1 cellular context compared by ENCODE assay signal in the genomic region with DNA sequence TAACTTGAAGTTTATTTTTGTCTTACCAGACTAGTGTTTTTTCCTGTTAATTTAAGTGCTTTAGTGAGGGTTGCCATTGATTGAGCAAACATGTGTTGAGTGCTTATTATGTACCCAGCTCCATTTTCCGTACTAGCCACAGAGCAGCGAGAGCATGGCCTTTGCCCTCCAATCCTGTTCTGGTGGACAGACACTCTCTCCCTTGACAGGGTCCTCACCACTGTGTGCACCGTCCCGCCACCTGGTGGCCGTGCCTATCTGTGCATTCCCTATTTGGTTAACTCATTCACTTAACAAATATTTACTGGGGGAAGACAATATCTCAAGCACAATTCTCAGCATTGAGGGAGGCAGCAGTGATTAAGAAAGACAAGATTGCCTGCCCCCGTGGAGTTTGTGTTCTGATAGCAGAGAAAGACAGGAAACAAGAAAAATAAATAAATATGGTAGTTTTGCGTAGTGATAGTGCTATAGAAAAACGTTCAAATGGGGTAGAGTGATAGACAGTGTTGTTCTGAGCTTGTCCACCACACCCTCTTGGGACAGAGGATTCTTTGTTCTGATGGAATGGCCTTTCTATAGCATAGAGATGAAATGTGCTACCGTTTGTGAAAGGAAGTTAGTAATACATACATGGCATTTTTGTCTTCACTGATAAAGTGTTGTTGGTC.
TF ChIP-seq lines count a peak whose summit lies in the region.

No MANE protein-coding gene starts in this region.

TF ChIP-seq in HepG2, 621 proteins besides CTCF, POLR2A, EP300 and RAD21 (continued from another document and continues in another):
- TF ChIP-seq FOXA3 (CRISPR knock-in tag; IDR thresholded peaks at IDR 0.05) (peak; percentile 47), ZFP62 (CRISPR knock-in tag; IDR thresholded peaks at IDR 0.05) (no peak), ZNF569 (CRISPR knock-in tag; IDR thresholded peaks at IDR 0.05; ENCODE audit: borderline replicate concordance) (no peak), RBM39 (IDR thresholded peaks at IDR 0.05; ENCODE audit: low read depth, low read length, poor library complexity, severe bottlenecking) (no peak), IKZF4 (CRISPR knock-in tag; IDR thresholded peaks at IDR 0.05; ENCODE audit: borderline replicate concordance, low read depth, not compliant biosample characterization) (no peak), ZBTB7B (CRISPR knock-in tag; IDR thresholded peaks at IDR 0.05) (0 out of 2 replicates have a peak, but pooled peaks have one; percentile 49), ZNF160 (CRISPR knock-in tag; IDR thresholded peaks at IDR 0.05) (no peak), NCOA1 (CRISPR knock-in tag; IDR thresholded peaks at IDR 0.05) (no peak), NCOR1 (IDR thresholded peaks at IDR 0.05; ENCODE audit: borderline replicate concordance, low read length) (no peak), MIER3 (CRISPR knock-in tag; IDR thresholded peaks at IDR 0.05; ENCODE audit: borderline replicate concordance) (0 out of 2 replicates have a peak, but pooled peaks have one; percentile 25), ZNF205 (CRISPR knock-in tag; IDR thresholded peaks at IDR 0.05) (no peak), SOX13 (IDR thresholded peaks at IDR 0.05) (no peak), SOX13 (CRISPR knock-in tag; conservative IDR thresholded peaks at IDR 0.05 in 1 of 2, IDR thresholded peaks at IDR 0.05 in 1 of 2) (peak in 1 of 2 experiments; percentile 26; a peak in 1 of 4 replicates), ZNF431 (CRISPR knock-in tag; IDR thresholded peaks at IDR 0.05; ENCODE audit: borderline replicate concordance, low read depth) (no peak), MAFF (IDR thresholded peaks at IDR 0.05; ENCODE audit: low read depth, low read length) (no peak), ZNF776 (CRISPR knock-in tag; IDR thresholded peaks at IDR 0.05) (no peak), ZNF567 (CRISPR knock-in tag; IDR thresholded peaks at IDR 0.05; ENCODE audit: borderline replicate concordance) (no peak), HOXA3 (CRISPR knock-in tag; IDR thresholded peaks at IDR 0.05) (0 out of 2 replicates have a peak, but pooled peaks have one; percentile 18), PHF8 (CRISPR knock-in tag; IDR thresholded peaks at IDR 0.05) (no peak), HDAC2 (CRISPR knock-in tag; IDR thresholded peaks at IDR 0.05) (peak; percentile 44; the same call in 1 of the 2 replicates), ZNF282 (IDR thresholded peaks at IDR 0.05; ENCODE audit: partially characterized antibody) (no peak), ISX (CRISPR knock-in tag; conservative IDR thresholded peaks at IDR 0.05) (no peak), MEIS2 (CRISPR knock-in tag; IDR thresholded peaks at IDR 0.05) (no peak), ZNF496 (CRISPR knock-in tag; IDR thresholded peaks at IDR 0.05; ENCODE audit: insufficient replicate concordance) (no peak), KDM6A (CRISPR knock-in tag; IDR thresholded peaks at IDR 0.05; ENCODE audit: low read depth) (no peak), HNRNPL (IDR thresholded peaks at IDR 0.05; ENCODE audit: low read depth, low read length) (no peak), MEIS1 (CRISPR knock-in tag; IDR thresholded peaks at IDR 0.05; ENCODE audit: borderline replicate concordance) (no peak), ZBTB7A (CRISPR knock-in tag; IDR thresholded peaks at IDR 0.05) (no peak), ZNF468 (CRISPR knock-in tag; IDR thresholded peaks at IDR 0.05) (no peak), ZMYM3 (CRISPR knock-in tag; IDR thresholded peaks at IDR 0.05) (0 out of 2 replicates have a peak, but pooled peaks have one; percentile 35), SP2 (CRISPR knock-in tag; IDR thresholded peaks at IDR 0.05) (no peak), ZNF674 (CRISPR knock-in tag; IDR thresholded peaks at IDR 0.05; ENCODE audit: low read depth) (no peak), STAG1 (CRISPR knock-in tag; IDR thresholded peaks at IDR 0.05) (peak; percentile 69), ZNF652 (CRISPR knock-in tag; IDR thresholded peaks at IDR 0.05; ENCODE audit: borderline replicate concordance, low read depth) (peak; percentile 74), BHLHE40 (IDR thresholded peaks at IDR 0.05; ENCODE audit: low read length) (no peak), ZC3H4 (CRISPR knock-in tag; IDR thresholded peaks at IDR 0.05; ENCODE audit: borderline replicate concordance) (no peak), CAMTA2 (CRISPR knock-in tag; IDR thresholded peaks at IDR 0.05; ENCODE audit: borderline replicate concordance) (no peak), ZBTB20 (CRISPR knock-in tag; IDR thresholded peaks at IDR 0.05; ENCODE audit: borderline replicate concordance, low read depth) (no peak), SALL1 (CRISPR knock-in tag; IDR thresholded peaks at IDR 0.05) (peak; percentile 50; the same call in 1 of the 2 replicates)
- TF ChIP-seq, protein P1, sequence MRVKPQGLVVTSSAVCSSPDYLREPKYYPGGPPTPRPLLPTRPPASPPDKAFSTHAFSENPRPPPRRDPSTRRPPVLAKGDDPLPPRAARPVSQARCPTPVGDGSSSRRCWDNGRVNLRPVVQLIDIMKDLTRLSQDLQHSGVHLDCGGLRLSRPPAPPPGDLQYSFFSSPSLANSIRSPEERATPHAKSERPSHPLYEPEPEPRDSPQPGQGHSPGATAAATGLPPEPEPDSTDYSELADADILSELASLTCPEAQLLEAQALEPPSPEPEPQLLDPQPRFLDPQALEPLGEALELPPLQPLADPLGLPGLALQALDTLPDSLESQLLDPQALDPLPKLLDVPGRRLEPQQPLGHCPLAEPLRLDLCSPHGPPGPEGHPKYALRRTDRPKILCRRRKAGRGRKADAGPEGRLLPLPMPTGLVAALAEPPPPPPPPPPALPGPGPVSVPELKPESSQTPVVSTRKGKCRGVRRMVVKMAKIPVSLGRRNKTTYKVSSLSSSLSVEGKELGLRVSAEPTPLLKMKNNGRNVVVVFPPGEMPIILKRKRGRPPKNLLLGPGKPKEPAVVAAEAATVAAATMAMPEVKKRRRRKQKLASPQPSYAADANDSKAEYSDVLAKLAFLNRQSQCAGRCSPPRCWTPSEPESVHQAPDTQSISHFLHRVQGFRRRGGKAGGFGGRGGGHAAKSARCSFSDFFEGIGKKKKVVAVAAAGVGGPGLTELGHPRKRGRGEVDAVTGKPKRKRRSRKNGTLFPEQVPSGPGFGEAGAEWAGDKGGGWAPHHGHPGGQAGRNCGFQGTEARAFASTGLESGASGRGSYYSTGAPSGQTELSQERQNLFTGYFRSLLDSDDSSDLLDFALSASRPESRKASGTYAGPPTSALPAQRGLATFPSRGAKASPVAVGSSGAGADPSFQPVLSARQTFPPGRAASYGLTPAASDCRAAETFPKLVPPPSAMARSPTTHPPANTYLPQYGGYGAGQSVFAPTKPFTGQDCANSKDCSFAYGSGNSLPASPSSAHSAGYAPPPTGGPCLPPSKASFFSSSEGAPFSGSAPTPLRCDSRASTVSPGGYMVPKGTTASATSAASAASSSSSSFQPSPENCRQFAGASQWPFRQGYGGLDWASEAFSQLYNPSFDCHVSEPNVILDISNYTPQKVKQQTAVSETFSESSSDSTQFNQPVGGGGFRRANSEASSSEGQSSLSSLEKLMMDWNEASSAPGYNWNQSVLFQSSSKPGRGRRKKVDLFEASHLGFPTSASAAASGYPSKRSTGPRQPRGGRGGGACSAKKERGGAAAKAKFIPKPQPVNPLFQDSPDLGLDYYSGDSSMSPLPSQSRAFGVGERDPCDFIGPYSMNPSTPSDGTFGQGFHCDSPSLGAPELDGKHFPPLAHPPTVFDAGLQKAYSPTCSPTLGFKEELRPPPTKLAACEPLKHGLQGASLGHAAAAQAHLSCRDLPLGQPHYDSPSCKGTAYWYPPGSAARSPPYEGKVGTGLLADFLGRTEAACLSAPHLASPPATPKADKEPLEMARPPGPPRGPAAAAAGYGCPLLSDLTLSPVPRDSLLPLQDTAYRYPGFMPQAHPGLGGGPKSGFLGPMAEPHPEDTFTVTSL (CRISPR knock-in tag; IDR thresholded peaks at IDR 0.05; ENCODE audit: borderline replicate concordance): no peak
- TF ChIP-seq, protein P2, sequence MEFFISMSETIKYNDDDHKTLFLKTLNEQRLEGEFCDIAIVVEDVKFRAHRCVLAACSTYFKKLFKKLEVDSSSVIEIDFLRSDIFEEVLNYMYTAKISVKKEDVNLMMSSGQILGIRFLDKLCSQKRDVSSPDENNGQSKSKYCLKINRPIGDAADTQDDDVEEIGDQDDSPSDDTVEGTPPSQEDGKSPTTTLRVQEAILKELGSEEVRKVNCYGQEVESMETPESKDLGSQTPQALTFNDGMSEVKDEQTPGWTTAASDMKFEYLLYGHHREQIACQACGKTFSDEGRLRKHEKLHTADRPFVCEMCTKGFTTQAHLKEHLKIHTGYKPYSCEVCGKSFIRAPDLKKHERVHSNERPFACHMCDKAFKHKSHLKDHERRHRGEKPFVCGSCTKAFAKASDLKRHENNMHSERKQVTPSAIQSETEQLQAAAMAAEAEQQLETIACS (CRISPR knock-in tag; IDR thresholded peaks at IDR 0.05): no peak
- TF ChIP-seq, protein P3, sequence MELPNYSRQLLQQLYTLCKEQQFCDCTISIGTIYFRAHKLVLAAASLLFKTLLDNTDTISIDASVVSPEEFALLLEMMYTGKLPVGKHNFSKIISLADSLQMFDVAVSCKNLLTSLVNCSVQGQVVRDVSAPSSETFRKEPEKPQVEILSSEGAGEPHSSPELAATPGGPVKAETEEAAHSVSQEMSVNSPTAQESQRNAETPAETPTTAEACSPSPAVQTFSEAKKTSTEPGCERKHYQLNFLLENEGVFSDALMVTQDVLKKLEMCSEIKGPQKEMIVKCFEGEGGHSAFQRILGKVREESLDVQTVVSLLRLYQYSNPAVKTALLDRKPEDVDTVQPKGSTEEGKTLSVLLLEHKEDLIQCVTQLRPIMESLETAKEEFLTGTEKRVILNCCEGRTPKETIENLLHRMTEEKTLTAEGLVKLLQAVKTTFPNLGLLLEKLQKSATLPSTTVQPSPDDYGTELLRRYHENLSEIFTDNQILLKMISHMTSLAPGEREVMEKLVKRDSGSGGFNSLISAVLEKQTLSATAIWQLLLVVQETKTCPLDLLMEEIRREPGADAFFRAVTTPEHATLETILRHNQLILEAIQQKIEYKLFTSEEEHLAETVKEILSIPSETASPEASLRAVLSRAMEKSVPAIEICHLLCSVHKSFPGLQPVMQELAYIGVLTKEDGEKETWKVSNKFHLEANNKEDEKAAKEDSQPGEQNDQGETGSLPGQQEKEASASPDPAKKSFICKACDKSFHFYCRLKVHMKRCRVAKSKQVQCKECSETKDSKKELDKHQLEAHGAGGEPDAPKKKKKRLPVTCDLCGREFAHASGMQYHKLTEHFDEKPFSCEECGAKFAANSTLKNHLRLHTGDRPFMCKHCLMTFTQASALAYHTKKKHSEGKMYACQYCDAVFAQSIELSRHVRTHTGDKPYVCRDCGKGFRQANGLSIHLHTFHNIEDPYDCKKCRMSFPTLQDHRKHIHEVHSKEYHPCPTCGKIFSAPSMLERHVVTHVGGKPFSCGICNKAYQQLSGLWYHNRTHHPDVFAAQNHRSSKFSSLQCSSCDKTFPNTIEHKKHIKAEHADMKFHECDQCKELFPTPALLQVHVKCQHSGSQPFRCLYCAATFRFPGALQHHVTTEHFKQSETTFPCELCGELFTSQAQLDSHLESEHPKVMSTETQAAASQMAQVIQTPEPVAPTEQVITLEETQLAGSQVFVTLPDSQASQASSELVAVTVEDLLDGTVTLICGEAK (IDR thresholded peaks at IDR 0.05): no peak
- TF ChIP-seq, protein P3 (CRISPR knock-in tag; IDR thresholded peaks at IDR 0.05): no peak
- TF ChIP-seq, protein P4, sequence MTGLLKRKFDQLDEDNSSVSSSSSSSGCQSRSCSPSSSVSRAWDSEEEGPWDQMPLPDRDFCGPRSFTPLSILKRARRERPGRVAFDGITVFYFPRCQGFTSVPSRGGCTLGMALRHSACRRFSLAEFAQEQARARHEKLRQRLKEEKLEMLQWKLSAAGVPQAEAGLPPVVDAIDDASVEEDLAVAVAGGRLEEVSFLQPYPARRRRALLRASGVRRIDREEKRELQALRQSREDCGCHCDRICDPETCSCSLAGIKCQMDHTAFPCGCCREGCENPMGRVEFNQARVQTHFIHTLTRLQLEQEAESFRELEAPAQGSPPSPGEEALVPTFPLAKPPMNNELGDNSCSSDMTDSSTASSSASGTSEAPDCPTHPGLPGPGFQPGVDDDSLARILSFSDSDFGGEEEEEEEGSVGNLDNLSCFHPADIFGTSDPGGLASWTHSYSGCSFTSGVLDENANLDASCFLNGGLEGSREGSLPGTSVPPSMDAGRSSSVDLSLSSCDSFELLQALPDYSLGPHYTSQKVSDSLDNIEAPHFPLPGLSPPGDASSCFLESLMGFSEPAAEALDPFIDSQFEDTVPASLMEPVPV (CRISPR knock-in tag; IDR thresholded peaks at IDR 0.05): peak; percentile 73; the same call in 1 of the 2 replicates
- TF ChIP-seq, protein P5, sequence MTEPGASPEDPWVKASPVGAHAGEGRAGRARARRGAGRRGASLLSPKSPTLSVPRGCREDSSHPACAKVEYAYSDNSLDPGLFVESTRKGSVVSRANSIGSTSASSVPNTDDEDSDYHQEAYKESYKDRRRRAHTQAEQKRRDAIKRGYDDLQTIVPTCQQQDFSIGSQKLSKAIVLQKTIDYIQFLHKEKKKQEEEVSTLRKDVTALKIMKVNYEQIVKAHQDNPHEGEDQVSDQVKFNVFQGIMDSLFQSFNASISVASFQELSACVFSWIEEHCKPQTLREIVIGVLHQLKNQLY (CRISPR knock-in tag; IDR thresholded peaks at IDR 0.05): no peak
